ENCODE assay signal across 17 cellular contexts in genomic region chr22:23268877-23269276, GRCh38.
DNase-seq lines count a peak whose midpoint lies in the region; ATAC-seq and TF ChIP-seq lines count a peak whose summit lies in the region.
"Had no signal": no experiment of that assay in that cellular context is flagged by ENCODE, and none has a peak within 500 bp of the region (broad histone marks: within the 10 kb centered on the region; RNA-seq: fewer than 3 reads in every experiment).

No MANE protein-coding gene starts in this region.

- peaks cover 98% of the 10 kb centered on the region for H3K4me1 ChIP-seq in BLaER1
- no peaks in the 10 kb centered on the region for H3K4me1 ChIP-seq in endodermal cell (ENCODE audit: control insufficient read depth, insufficient read depth, low read length)
- H3K4me1 ChIP-seq: SJCRH30, suprapubic skin had no signal

- H4K20me1 ChIP-seq in BLaER1 = peaks cover 100% of the 10 kb centered on the region

- H3K27ac ChIP-seq in BLaER1 (peak overlapping the region; percentile 85), endodermal cell (ENCODE audit: low read depth, low read length) (no peak overlapping the region)
- H3K27ac ChIP-seq: neutrophil, SJCRH30, suprapubic skin had no signal

- H3K27me3 Mint-ChIP-seq in IgD-negative memory B cell (peaks cover 2% of the 10 kb centered on the region), endodermal cell (ENCODE audit: insufficient read depth) (no peaks in the 10 kb centered on the region)
- H3K27me3 Mint-ChIP-seq: activated CD4-positive, alpha-beta T cell treated with anti-CD3 and anti-CD28 coated beads, Interleukin-2, amount 10 ng/mL, durations not matched to agents 24 days and 14 days had no signal

- POLR2A ChIA-PET in GM10248 (lab: Yijun Ruan, JAX) = no interaction called here

- H3K9me3 ChIP-seq in BLaER1 (no peaks in the 10 kb centered on the region), endodermal cell (ENCODE audit: control insufficient read depth, low read length) (no peaks in the 10 kb centered on the region)
- H3K9me3 ChIP-seq: neutrophil, SJCRH30, suprapubic skin had no signal

- H3K36me3 ChIP-seq in BLaER1 (peaks cover 82% of the 10 kb centered on the region), endodermal cell (ENCODE audit: control insufficient read depth, insufficient read depth, low read length) (peaks cover 89% of the 10 kb centered on the region)

- peak; percentile 55 for DNase-seq in GM10248 (ENCODE audit: extremely low spot score)
- DNase-seq in endodermal cell = no peak
- DNase-seq in DMS 273 treated with DMSO at 0.1 percent for 48 hours (lab: John Stamatoyannopoulos, UW) = no peak
- DNase-seq in retina = no peak
- DNase-seq: activated CD4-positive, alpha-beta T cell treated with anti-CD3 and anti-CD28 coated beads, Interleukin-2, amount 10 ng/mL, durations not matched to agents 24 days and 14 days; activated T-cell treated with anti-CD3 and anti-CD28 coated beads, Interleukin-2, amount 50 U/mL, for 4 hours; effector CD4-positive, alpha-beta T cell; kidney glomerular epithelial cell; NCI-H1436 treated with DMSO at 0.1 percent for 48 hours; NCI-H446; T1000 had no signal

- 88 to 94% methylated on average over 7 of the region's 7 CpGs for WGBS in endodermal cell (ENCODE audit: insufficient coverage in 1 of 2, insufficient read length in 1 of 2), 2 experiments

- H3K36me3 Mint-ChIP-seq in IgD-negative memory B cell (peaks cover 8% of the 10 kb centered on the region), endodermal cell (ENCODE audit: low read depth) (peaks cover 59% of the 10 kb centered on the region)

- peaks cover 20 to 25% (median 24%) of the 10 kb centered on the region in 3 donors for H3K4me1 Mint-ChIP-seq in IgD-negative memory B cell
- H3K4me1 Mint-ChIP-seq in endodermal cell = peaks cover 16% of the 10 kb centered on the region

- no peaks in the 10 kb centered on the region for H3K9me3 Mint-ChIP-seq in IgD-negative memory B cell
- H3K9me3 Mint-ChIP-seq in endodermal cell = no peaks in the 10 kb centered on the region
- H3K9me3 Mint-ChIP-seq: activated CD4-positive, alpha-beta T cell treated with anti-CD3 and anti-CD28 coated beads, Interleukin-2, amount 10 ng/mL, durations not matched to agents 24 days and 14 days; activated T-cell treated with anti-CD3 and anti-CD28 coated beads, Interleukin-2, amount 50 U/mL, for 4 hours had no signal

- CTCF ChIA-PET in GM10248 (lab: Yijun Ruan, JAX) = interaction anchor here (1.0 to 5.0 kb wide), 3 partner anchors 10 to 310 kb away, joined by 3 to 32 read pairs (median 4); no protein-coding TSS in a partner anchor

- H3K4me3 ChIP-seq in BLaER1 = peak overlapping the region; percentile 35
- H3K4me3 ChIP-seq in endodermal cell (ENCODE audit: low read length) = no peak overlapping the region
- H3K4me3 ChIP-seq: SJCRH30, suprapubic skin had no signal

- H3K27me3 ChIP-seq in BLaER1 = no peaks in the 10 kb centered on the region
- H3K27me3 ChIP-seq in endodermal cell (ENCODE audit: control insufficient read depth, insufficient read depth, low read length, poor library complexity, severe bottlenecking) = no peaks in the 10 kb centered on the region
- H3K27me3 ChIP-seq: neutrophil, SJCRH30, suprapubic skin had no signal

- no peak for ATAC-seq in GM21367 (IDR thresholded peaks at IDR 0.05; ENCODE audit: unreplicated experiment)
- ATAC-seq: activated T-cell treated with anti-CD3 and anti-CD28 coated beads, Interleukin-2, amount 50 U/mL, for 4 hours had no signal

- H3K9ac ChIP-seq in BLaER1 (peak overlapping the region; percentile 66; the same call in 1 of the 2 replicates), endodermal cell (ENCODE audit: extremely low read depth, low read length, poor library complexity, severe bottlenecking) (no peak overlapping the region)

- TF ChIP-seq CTCF in GM10248 (IDR thresholded peaks at IDR 0.05; ENCODE audit: control extremely low read depth, extremely low read depth, low read depth, missing control alignments) = no peak
- no peak for TF ChIP-seq CTCF in endodermal cell (conservative IDR thresholded peaks at IDR 0.05)

- peak overlapping the region in 3 of 4 donors; percentile 5 to 57 (median 23) for H3K4me3 Mint-ChIP-seq in IgD-negative memory B cell
- H3K4me3 Mint-ChIP-seq in endodermal cell = no peak overlapping the region
- H3K4me3 Mint-ChIP-seq: activated CD4-positive, alpha-beta T cell treated with anti-CD3 and anti-CD28 coated beads, Interleukin-2, amount 10 ng/mL, durations not matched to agents 24 days and 14 days; activated T-cell treated with anti-CD3 and anti-CD28 coated beads, Interleukin-2, amount 50 U/mL, for 4 hours had no signal

- H3K4me2 ChIP-seq in BLaER1 = peak overlapping the region; percentile 85

- peak overlapping the region; percentile 90 to 92 (median 90) for H3K27ac Mint-ChIP-seq in IgD-negative memory B cell
- H3K27ac Mint-ChIP-seq in endodermal cell = peak overlapping the region; percentile 48
- H3K27ac Mint-ChIP-seq: activated CD4-positive, alpha-beta T cell treated with anti-CD3 and anti-CD28 coated beads, Interleukin-2, amount 10 ng/mL, durations not matched to agents 24 days and 14 days had no signal
